8 cellular contexts compared by ENCODE assay signal in the genomic region with DNA sequence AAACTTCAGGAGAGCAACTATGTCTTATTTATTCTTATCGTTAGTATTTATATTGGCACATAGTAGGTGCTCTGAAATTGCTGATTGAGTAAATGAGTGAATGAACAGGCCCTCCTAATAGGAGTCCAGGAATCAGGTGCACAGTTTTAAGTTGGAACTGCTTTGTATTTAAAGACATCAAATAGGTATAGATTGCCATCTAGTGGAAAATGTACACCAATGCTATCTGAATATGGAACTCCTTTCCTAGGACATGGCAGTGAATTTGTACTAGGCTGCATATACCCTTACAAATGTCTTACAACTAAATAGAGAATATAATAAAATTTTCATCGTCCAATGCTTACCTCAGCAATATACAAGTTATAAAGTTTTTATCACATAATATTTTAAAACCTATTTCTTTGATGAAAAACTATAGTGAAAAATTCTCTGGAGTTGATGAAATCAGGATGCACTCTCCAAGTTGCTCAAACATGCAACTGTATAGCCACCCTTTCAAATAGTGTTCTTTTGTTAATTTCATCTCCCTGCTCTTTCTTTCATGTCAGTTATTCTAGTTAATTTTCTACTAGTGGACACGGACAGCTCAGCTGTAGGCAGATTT.
DNase-seq lines count a peak whose midpoint lies in the region; ATAC-seq and TF ChIP-seq lines count a peak whose summit lies in the region.

No MANE protein-coding gene starts in this region.

- H3K4me1 Mint-ChIP-seq in osteocyte (ENCODE audit: unreplicated experiment), result no peaks in the 10 kb centered on the region
- H3K4me1 Mint-ChIP-seq in activated CD4-positive, alpha-beta T cell treated with anti-CD3 and anti-CD28 coated beads, Interleukin-2, amount 10 ng/mL, durations not matched to agents 7 days and 5 days, result no peaks in the 10 kb centered on the region

- CTCF ChIA-PET in activated CD4-positive, alpha-beta T cell treated with anti-CD3 and anti-CD28 coated beads, Interleukin-2, amount 10 ng/mL, durations not matched to agents 7 days and 5 days (lab: Charles Lee), result no interaction called here

- H3K36me3 Mint-ChIP-seq in osteocyte (ENCODE audit: unreplicated experiment), result no peaks in the 10 kb centered on the region
- H3K36me3 Mint-ChIP-seq in activated CD4-positive, alpha-beta T cell treated with anti-CD3 and anti-CD28 coated beads, Interleukin-2, amount 10 ng/mL, durations not matched to agents 7 days and 5 days (ENCODE audit: low read depth), result no peaks in the 10 kb centered on the region

- no peak overlapping the region for H3K27ac ChIP-seq in dorsolateral prefrontal cortex

- POLR2A ChIA-PET in activated CD4-positive, alpha-beta T cell treated with anti-CD3 and anti-CD28 coated beads, Interleukin-2, amount 10 ng/mL, durations not matched to agents 7 days and 5 days (lab: Charles Lee), result no interaction called here

- no peaks in the 10 kb centered on the region for H3K27me3 ChIP-seq in dorsolateral prefrontal cortex

- TF ChIP-seq CTCF in dorsolateral prefrontal cortex (IDR thresholded peaks at IDR 0.05 in 54 of 56, conservative IDR thresholded peaks at IDR 0.05 in 2 of 56; ENCODE audit: low read depth in 1 of 56, partially characterized antibody in 56 of 56) (peak; percentile 18 to 77 (median 61)), osteocyte (IDR thresholded peaks at IDR 0.05) (peak; percentile 69)

- H3K9me3 Mint-ChIP-seq in osteocyte (ENCODE audit: unreplicated experiment), result no peaks in the 10 kb centered on the region
- no peaks in the 10 kb centered on the region for H3K9me3 Mint-ChIP-seq in activated CD4-positive, alpha-beta T cell treated with anti-CD3 and anti-CD28 coated beads, Interleukin-2, amount 10 ng/mL, durations not matched to agents 7 days and 5 days

- peak; percentile 57 for ATAC-seq in GM19025 (IDR thresholded peaks at IDR 0.05; ENCODE audit: low read depth, unreplicated experiment)
- peak; percentile 86 for ATAC-seq in HG03354 (IDR thresholded peaks at IDR 0.05; ENCODE audit: poor library complexity, severe bottlenecking, unreplicated experiment)

- DNase-seq in AML-193 (lab: John Stamatoyannopoulos, UW), result peak; percentile 22 to 55
- DNase-seq in NCI-H526 treated with DMSO at 0.1 percent for 48 hours (lab: John Stamatoyannopoulos, UW), result peak; percentile 2
- DNase-seq in dorsolateral prefrontal cortex, result no peak
- no peak for DNase-seq in osteocyte (ENCODE audit: extremely low spot score, unreplicated experiment)
- no peak for DNase-seq in GOT3 (lab: John Stamatoyannopoulos, UW)
- no peak for DNase-seq in activated CD4-positive, alpha-beta T cell treated with anti-CD3 and anti-CD28 coated beads, Interleukin-2, amount 10 ng/mL, durations not matched to agents 7 days and 5 days

- H3K27ac Mint-ChIP-seq in osteocyte (ENCODE audit: unreplicated experiment), result no peak overlapping the region
- H3K27ac Mint-ChIP-seq in activated CD4-positive, alpha-beta T cell treated with anti-CD3 and anti-CD28 coated beads, Interleukin-2, amount 10 ng/mL, durations not matched to agents 7 days and 5 days, result no peak overlapping the region

- H3K4me3 ChIP-seq in dorsolateral prefrontal cortex, result no peak overlapping the region

- peaks cover 7% of the 10 kb centered on the region for H3K27me3 Mint-ChIP-seq in osteocyte (ENCODE audit: unreplicated experiment)
- no peaks in the 10 kb centered on the region for H3K27me3 Mint-ChIP-seq in activated CD4-positive, alpha-beta T cell treated with anti-CD3 and anti-CD28 coated beads, Interleukin-2, amount 10 ng/mL, durations not matched to agents 7 days and 5 days

- no peak overlapping the region for H3K4me3 Mint-ChIP-seq in osteocyte (ENCODE audit: unreplicated experiment)
- no peak overlapping the region for H3K4me3 Mint-ChIP-seq in activated CD4-positive, alpha-beta T cell treated with anti-CD3 and anti-CD28 coated beads, Interleukin-2, amount 10 ng/mL, durations not matched to agents 7 days and 5 days

- intact Hi-C loops in dorsolateral prefrontal cortex (cut with DNase I), result loop anchor here in 1 of 2 donors (10.0 kb wide), 1 partner anchor 1301 kb away; no protein-coding TSS in a partner anchor

Comparison
In these comparisons a context has a peak if more than half of its experiments do, and no peak if none do; other contexts are left out.
1. DNase-seq: peak in AML-193 (2 of 2) and NCI-H526 treated with DMSO at 0.1 percent for 48 hours (single experiment); none in dorsolateral prefrontal cortex (0 of 10), osteocyte (single experiment), GOT3 (single experiment) and activated CD4-positive, alpha-beta T cell treated with anti-CD3 and anti-CD28 coated beads, Interleukin-2, amount 10 ng/mL, durations not matched to agents 7 days and 5 days (single experiment).